3 cellular contexts compared by ENCODE assay signal in genomic region chr4:151400343-151400742, GRCh38.
"Had no signal": no experiment of that assay in that cellular context is flagged by ENCODE, and none has a peak within 500 bp of the region (broad histone marks: within the 10 kb centered on the region; RNA-seq: fewer than 3 reads in every experiment).

No MANE protein-coding gene starts in this region.

- ATAC-seq: GM12878 had no signal

- H3K4me3 ChIP-seq: GM12878 had no signal

- DNase-seq: GDM1, GF-D8 had no signal
